1 cellular context compared by ENCODE assay signal in genomic region chr16:66947302-66948033, GRCh38.
TF ChIP-seq lines count a peak whose summit lies in the region.

No MANE protein-coding gene starts in this region.

TF ChIP-seq in GM12878, 131 proteins besides CTCF, POLR2A, EP300 and RAD21:
- peak; percentile 47; the same call in 1 of the 3 replicates for TF ChIP-seq POU2F2 (IDR thresholded peaks at IDR 0.05; ENCODE audit: borderline replicate concordance, low read depth, low read length)
- TF ChIP-seq, protein P1, sequence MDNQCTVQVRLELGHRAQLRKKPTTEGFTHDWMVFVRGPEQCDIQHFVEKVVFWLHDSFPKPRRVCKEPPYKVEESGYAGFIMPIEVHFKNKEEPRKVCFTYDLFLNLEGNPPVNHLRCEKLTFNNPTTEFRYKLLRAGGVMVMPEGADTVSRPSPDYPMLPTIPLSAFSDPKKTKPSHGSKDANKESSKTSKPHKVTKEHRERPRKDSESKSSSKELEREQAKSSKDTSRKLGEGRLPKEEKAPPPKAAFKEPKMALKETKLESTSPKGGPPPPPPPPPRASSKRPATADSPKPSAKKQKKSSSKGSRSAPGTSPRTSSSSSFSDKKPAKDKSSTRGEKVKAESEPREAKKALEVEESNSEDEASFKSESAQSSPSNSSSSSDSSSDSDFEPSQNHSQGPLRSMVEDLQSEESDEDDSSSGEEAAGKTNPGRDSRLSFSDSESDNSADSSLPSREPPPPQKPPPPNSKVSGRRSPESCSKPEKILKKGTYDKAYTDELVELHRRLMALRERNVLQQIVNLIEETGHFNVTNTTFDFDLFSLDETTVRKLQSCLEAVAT (IDR thresholded peaks at IDR 0.05): no peak
- TF ChIP-seq ZBTB33 (IDR thresholded peaks at IDR 0.05): no peak
- TF ChIP-seq ZZZ3 (IDR thresholded peaks at IDR 0.05; ENCODE audit: control insufficient read depth, insufficient read length, low read depth): no peak
- peak; percentile 18 to 65; a peak in 1 of 4 replicates for TF ChIP-seq BHLHE40 (IDR thresholded peaks at IDR 0.05; ENCODE audit: borderline replicate concordance in 1 of 2, low read depth in 2 of 2, low read length in 1 of 2)
- 0 out of 2 replicates have a peak, but pooled peaks have one; percentile 11 for TF ChIP-seq ATF7 (IDR thresholded peaks at IDR 0.05; ENCODE audit: low read depth)
- TF ChIP-seq, protein P2, sequence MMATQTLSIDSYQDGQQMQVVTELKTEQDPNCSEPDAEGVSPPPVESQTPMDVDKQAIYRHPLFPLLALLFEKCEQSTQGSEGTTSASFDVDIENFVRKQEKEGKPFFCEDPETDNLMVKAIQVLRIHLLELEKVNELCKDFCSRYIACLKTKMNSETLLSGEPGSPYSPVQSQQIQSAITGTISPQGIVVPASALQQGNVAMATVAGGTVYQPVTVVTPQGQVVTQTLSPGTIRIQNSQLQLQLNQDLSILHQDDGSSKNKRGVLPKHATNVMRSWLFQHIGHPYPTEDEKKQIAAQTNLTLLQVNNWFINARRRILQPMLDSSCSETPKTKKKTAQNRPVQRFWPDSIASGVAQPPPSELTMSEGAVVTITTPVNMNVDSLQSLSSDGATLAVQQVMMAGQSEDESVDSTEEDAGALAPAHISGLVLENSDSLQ (IDR thresholded peaks at IDR 0.05): no peak
- no peak for TF ChIP-seq CHD2 (IDR thresholded peaks at IDR 0.05; ENCODE audit: borderline replicate concordance, low read depth, low read length)
- TF ChIP-seq MXI1 (IDR thresholded peaks at IDR 0.05; ENCODE audit: low read depth, low read length): 0 out of 2 replicates have a peak, but pooled peaks have one; percentile 35
- TF ChIP-seq SMC3 (IDR thresholded peaks at IDR 0.05; ENCODE audit: borderline replicate concordance, low read length): peak; percentile 70
- TF ChIP-seq RB1 (IDR thresholded peaks at IDR 0.05; ENCODE audit: borderline replicate concordance): no peak
- TF ChIP-seq SMARCA5 (IDR thresholded peaks at IDR 0.05): peak; percentile 56; the same call in 1 of the 2 replicates
- peak; percentile 44 for TF ChIP-seq SKIL (IDR thresholded peaks at IDR 0.05; ENCODE audit: low read depth, poor library complexity, severe bottlenecking)
- no peak for TF ChIP-seq CHD4 (IDR thresholded peaks at IDR 0.05)
- TF ChIP-seq RUNX3 (IDR thresholded peaks at IDR 0.05; ENCODE audit: low read length): peak; percentile 14; the same call in 1 of the 2 replicates
- TF ChIP-seq CBFB (IDR thresholded peaks at IDR 0.05; ENCODE audit: low read depth): no peak
- TF ChIP-seq, protein P3, sequence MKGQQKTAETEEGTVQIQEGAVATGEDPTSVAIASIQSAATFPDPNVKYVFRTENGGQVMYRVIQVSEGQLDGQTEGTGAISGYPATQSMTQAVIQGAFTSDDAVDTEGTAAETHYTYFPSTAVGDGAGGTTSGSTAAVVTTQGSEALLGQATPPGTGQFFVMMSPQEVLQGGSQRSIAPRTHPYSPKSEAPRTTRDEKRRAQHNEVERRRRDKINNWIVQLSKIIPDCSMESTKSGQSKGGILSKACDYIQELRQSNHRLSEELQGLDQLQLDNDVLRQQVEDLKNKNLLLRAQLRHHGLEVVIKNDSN (IDR thresholded peaks at IDR 0.05; ENCODE audit: borderline replicate concordance, extremely low read length, insufficient read depth, low read depth, low read length): no peak
- TF ChIP-seq LARP7 (IDR thresholded peaks at IDR 0.05): peak; percentile 37; the same call in 1 of the 2 replicates
- peak; percentile 32 for TF ChIP-seq KLF5 (IDR thresholded peaks at IDR 0.05; ENCODE audit: partially characterized antibody)
- TF ChIP-seq NR2C2 (IDR thresholded peaks at IDR 0.05; ENCODE audit: borderline replicate concordance, control insufficient read depth, insufficient read length, low read depth): no peak
- TF ChIP-seq CEBPZ (IDR thresholded peaks at IDR 0.05; ENCODE audit: low read depth, low read length): no peak
- TF ChIP-seq SUZ12 (IDR thresholded peaks at IDR 0.05; ENCODE audit: unreplicated experiment): no peak
- 0 out of 2 replicates have a peak, but pooled peaks have one; percentile 32 for TF ChIP-seq IRF4 (IDR thresholded peaks at IDR 0.05; ENCODE audit: low read depth, low read length)
- TF ChIP-seq HDAC2 (IDR thresholded peaks at IDR 0.05): no peak
- 0 out of 2 replicates have a peak, but pooled peaks have one; percentile 40 for TF ChIP-seq STAT3 (IDR thresholded peaks at IDR 0.05; ENCODE audit: low read depth, low read length)
- TF ChIP-seq EED (IDR thresholded peaks at IDR 0.05; ENCODE audit: low read depth): 0 out of 2 replicates have a peak, but pooled peaks have one; percentile 19
